In the genomic region with DNA sequence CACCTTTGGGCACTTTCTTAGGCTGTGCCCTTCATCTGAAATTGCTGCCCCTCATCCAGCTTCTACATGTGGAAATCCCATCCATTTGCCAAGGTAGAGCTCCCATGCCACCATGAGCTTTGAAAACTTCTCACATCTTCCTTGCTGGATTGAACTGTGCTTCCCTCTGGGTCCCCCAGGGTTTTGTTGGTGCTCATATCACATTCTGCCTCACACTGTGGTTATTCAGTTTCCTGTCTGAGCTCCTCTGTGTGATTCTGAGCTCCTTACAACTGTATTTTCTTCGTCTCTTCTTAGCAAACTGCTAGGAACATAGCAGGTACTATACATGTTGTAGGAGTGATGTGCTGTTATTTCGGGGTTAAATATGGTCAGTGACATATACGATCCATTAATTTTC, we compare ENCODE assay signal across 26 cellular contexts.
DNase-seq lines count a peak whose midpoint lies in the region; ATAC-seq, FAIRE-seq and TF ChIP-seq lines count a peak whose summit lies in the region.
"Had no signal": no experiment of that assay in that cellular context is flagged by ENCODE, and none has a peak within 500 bp of the region (broad histone marks: within the 10 kb centered on the region; RNA-seq: fewer than 3 reads in every experiment).

No MANE protein-coding gene starts in this region.

- RAD21 ChIA-PET in GM12878 (lab: Charles Lee; ENCODE audit: unreplicated experiment) = no interaction called here

- WGBS in GM12878 (ENCODE audit: insufficient coverage, insufficient replicate concordance, low lambda C conversion rate, missing lambda C conversion rate) = 33% methylated on average over 3 of the region's 3 CpGs
- 60% methylated on average over 3 of the region's 3 CpGs for WGBS in right lobe of liver (ENCODE audit: insufficient coverage, low coverage, low lambda C conversion rate, missing lambda C conversion rate)

- H4K20me1 ChIP-seq in GM12878 (ENCODE audit: control insufficient read depth, insufficient read depth) = no peaks in the 10 kb centered on the region

- H3K79me2 ChIP-seq in GM12878 (ENCODE audit: control insufficient read depth, insufficient read depth, low read length) = no peaks in the 10 kb centered on the region

- no peak overlapping the region for H3K27ac Mint-ChIP-seq in stimulated activated effector memory CD8-positive, alpha-beta T cell treated with anti-CD3 and anti-CD28 coated beads, Interleukin-12 subunit alpha, Interleukin-12 subunit beta, amount 100 ng/mL, for 72 hours
- H3K27ac Mint-ChIP-seq: activated T-cell treated with anti-CD3 and anti-CD28 coated beads, Interleukin-2, amount 50 U/mL, for 24 hours; GM23338; natural killer cell treated with Interleukin-12 subunit alpha and Interleukin-12 subunit beta and Interleukin-15 and Interleukin-18, amount 100 ng/mL, for 72 hours; T-helper 17 cell had no signal

- peak; percentile 13 for TF ChIP-seq CTCF in cardiac muscle cell (IDR thresholded peaks at IDR 0.05; ENCODE audit: low read depth, low read length)
- no peak for TF ChIP-seq CTCF in left ventricle myocardium inferior (IDR thresholded peaks at IDR 0.05; ENCODE audit: borderline replicate concordance)
- no peak for TF ChIP-seq CTCF in GM12878 (IDR thresholded peaks at IDR 0.05 in 2 of 3, conservative IDR thresholded peaks at IDR 0.05 in 1 of 3; ENCODE audit: control insufficient read depth in 2 of 3, extremely low read depth in 1 of 3, insufficient read depth in 1 of 3, low read depth in 3 of 3, low read length in 3 of 3)
- TF ChIP-seq CTCF in right lobe of liver (IDR thresholded peaks at IDR 0.05) = no peak

- TF ChIP-seq EP300 in GM12878 (IDR thresholded peaks at IDR 0.05; ENCODE audit: borderline replicate concordance in 1 of 2, control insufficient read depth in 1 of 2, low read depth in 2 of 2, low read length in 2 of 2) = no peak

- H3K36me3 ChIP-seq in cardiac muscle cell = no peaks in the 10 kb centered on the region
- no peaks in the 10 kb centered on the region for H3K36me3 ChIP-seq in left ventricle myocardium inferior
- no peaks in the 10 kb centered on the region for H3K36me3 ChIP-seq in GM12878 (ENCODE audit: control insufficient read depth in 2 of 2, insufficient read depth in 2 of 2, low read length in 1 of 2)
- no peaks in the 10 kb centered on the region for H3K36me3 ChIP-seq in right lobe of liver
- H3K36me3 ChIP-seq: lower lobe of right lung, tibial nerve had no signal

- no peak for TF ChIP-seq POLR2A in GM12878 (IDR thresholded peaks at IDR 0.05; ENCODE audit: low read depth, low read length)
- TF ChIP-seq POLR2A in right lobe of liver (IDR thresholded peaks at IDR 0.05) = no peak

- H3K4me1 ChIP-seq in cardiac muscle cell (ENCODE audit: low read depth) = no peaks in the 10 kb centered on the region
- peaks cover 5% of the 10 kb centered on the region for H3K4me1 ChIP-seq in left ventricle myocardium inferior
- H3K4me1 ChIP-seq in GM12878 (ENCODE audit: control insufficient read depth, insufficient read depth, low read length) = no peaks in the 10 kb centered on the region; the same call in 1 of the 2 replicates
- no peaks in the 10 kb centered on the region for H3K4me1 ChIP-seq in right lobe of liver
- H3K4me1 ChIP-seq: A549, body of pancreas, lower lobe of right lung had no signal

- SMC1A ChIA-PET in GM12878 (lab: Charles Lee; ENCODE audit: uncharacterized antibody, unreplicated experiment) = interaction anchor here (2.0 kb wide), 1 partner anchor 9 kb away, joined by 7 read pairs; no protein-coding TSS in a partner anchor

- DNase-seq in cardiac muscle cell (ENCODE audit: low read depth in 1 of 2, low spot score in 1 of 2) (peak in 1 of 2 donors; percentile 62), left ventricle myocardium inferior (no peak), GM12878 (ENCODE audit: low read depth, low spot score) (no peak), H4 (ENCODE audit: low spot score) (no peak), right lobe of liver (no peak)
- DNase-seq in Jurkat, Clone E6-1 (ENCODE audit: low read depth, low spot score) = peak; percentile 60
- DNase-seq in stimulated activated effector memory CD8-positive, alpha-beta T cell treated with anti-CD3 and anti-CD28 coated beads, Interleukin-12 subunit alpha, Interleukin-12 subunit beta, amount 100 ng/mL, for 72 hours (ENCODE audit: low spot score in 2 of 2) = no peak
- DNase-seq: activated CD4-positive, alpha-beta T cell treated with anti-CD3 and anti-CD28 coated beads for 1 hour; activated CD8-positive, alpha-beta memory T cell treated with anti-CD3 and anti-CD28 coated beads for 24 hours; activated gamma-delta T cell; activated T-cell treated with anti-CD3 and anti-CD28 coated beads, Interleukin-2, amount 50 U/mL, for 24 hours; AML-193; effector CD4-positive, alpha-beta T cell; lower lobe of right lung; NCI-H1436; NCI-H748 treated with DMSO at 0.1 percent for 48 hours; retina; small intestine; T-helper 17 cell had no signal

- peak overlapping the region; percentile 10; the same call in 1 of the 2 replicates for H2AFZ ChIP-seq in GM12878 (ENCODE audit: control insufficient read depth, low read depth, low read length)
- H2AFZ ChIP-seq: GM23338 had no signal

- no peaks in the 10 kb centered on the region for H3K9me3 Mint-ChIP-seq in stimulated activated effector memory CD8-positive, alpha-beta T cell treated with anti-CD3 and anti-CD28 coated beads, Interleukin-12 subunit alpha, Interleukin-12 subunit beta, amount 100 ng/mL, for 72 hours
- H3K9me3 Mint-ChIP-seq: activated T-cell treated with anti-CD3 and anti-CD28 coated beads, Interleukin-2, amount 50 U/mL, for 24 hours; natural killer cell treated with Interleukin-12 subunit alpha and Interleukin-12 subunit beta and Interleukin-15 and Interleukin-18, amount 100 ng/mL, for 72 hours had no signal

- TF ChIP-seq RAD21 in GM12878 (IDR thresholded peaks at IDR 0.05; ENCODE audit: insufficient read depth, low read depth, low read length) = no peak

- no peaks in the 10 kb centered on the region for H3K36me3 Mint-ChIP-seq in stimulated activated effector memory CD8-positive, alpha-beta T cell treated with anti-CD3 and anti-CD28 coated beads, Interleukin-12 subunit alpha, Interleukin-12 subunit beta, amount 100 ng/mL, for 72 hours
- H3K36me3 Mint-ChIP-seq: natural killer cell treated with Interleukin-12 subunit alpha and Interleukin-12 subunit beta and Interleukin-15 and Interleukin-18, amount 100 ng/mL, for 72 hours had no signal

- no TSS peak for BruUV-seq in GM12878 (replicated peaks; lab: Mats Ljungman, UMichigan)

- no peak overlapping the region for H3K4me3 Mint-ChIP-seq in stimulated activated effector memory CD8-positive, alpha-beta T cell treated with anti-CD3 and anti-CD28 coated beads, Interleukin-12 subunit alpha, Interleukin-12 subunit beta, amount 100 ng/mL, for 72 hours
- H3K4me3 Mint-ChIP-seq: activated T-cell treated with anti-CD3 and anti-CD28 coated beads, Interleukin-2, amount 50 U/mL, for 24 hours; GM23338; natural killer cell treated with Interleukin-12 subunit alpha and Interleukin-12 subunit beta and Interleukin-15 and Interleukin-18, amount 100 ng/mL, for 72 hours; T-helper 17 cell had no signal

- CTCF ChIA-PET in GM12878 (lab: Yijun Ruan, JAX) = interaction anchor here (0.7 kb wide), 1 partner anchor 73 kb away, joined by 3 read pairs; no protein-coding TSS in a partner anchor

- H3K27me3 ChIP-seq in cardiac muscle cell = no peaks in the 10 kb centered on the region
- H3K27me3 ChIP-seq in left ventricle myocardium inferior (ENCODE audit: low read depth) = no peaks in the 10 kb centered on the region
- H3K27me3 ChIP-seq in GM12878 (replicated peaks in 1 of 2; ENCODE audit: control insufficient read depth in 2 of 2, insufficient read depth in 2 of 2, low read length in 1 of 2) = no peaks in the 10 kb centered on the region
- no peaks in the 10 kb centered on the region for H3K27me3 ChIP-seq in right lobe of liver
- H3K27me3 ChIP-seq: body of pancreas, tibial nerve had no signal

- no peak overlapping the region for H3K27ac ChIP-seq in cardiac muscle cell
- no peak overlapping the region for H3K27ac ChIP-seq in left ventricle myocardium inferior (replicated peaks)
- no peak overlapping the region for H3K27ac ChIP-seq in GM12878 (ENCODE audit: control insufficient read depth, insufficient read depth)
- H3K27ac ChIP-seq in right lobe of liver = no peak overlapping the region
- H3K27ac ChIP-seq: A549, body of pancreas, lower lobe of right lung, SK-N-MC had no signal

- intact Hi-C loops in left ventricle myocardium inferior (cut with micrococcal nuclease) = no loop called here
- intact Hi-C loops in GM12878 (cut with micrococcal nuclease; ENCODE audit: unreplicated experiment) = no loop called here
- intact Hi-C loops in right lobe of liver (cut with DNase I) = no loop called here

- peaks cover 20% of the 10 kb centered on the region for H3K4me1 Mint-ChIP-seq in stimulated activated effector memory CD8-positive, alpha-beta T cell treated with anti-CD3 and anti-CD28 coated beads, Interleukin-12 subunit alpha, Interleukin-12 subunit beta, amount 100 ng/mL, for 72 hours
- H3K4me1 Mint-ChIP-seq: GM23338, T-helper 17 cell had no signal

- ATAC-seq in GM12878 (peak; percentile 73), right lobe of liver (no peak), HG02571 (IDR thresholded peaks at IDR 0.05; ENCODE audit: unreplicated experiment) (no peak)
- peak; percentile 53 for ATAC-seq in stimulated activated effector memory CD8-positive, alpha-beta T cell treated with anti-CD3 and anti-CD28 coated beads, Interleukin-12 subunit alpha, Interleukin-12 subunit beta, amount 100 ng/mL, for 72 hours
- ATAC-seq: A549, body of pancreas, GM23338, T-helper 17 cell had no signal

- H3K4me3 ChIP-seq in cardiac muscle cell = no peak overlapping the region
- H3K4me3 ChIP-seq in left ventricle myocardium inferior = no peak overlapping the region
- H3K4me3 ChIP-seq in Jurkat, Clone E6-1 (ENCODE audit: low read length) = no peak overlapping the region
- no peak overlapping the region for H3K4me3 ChIP-seq in GM12878
- H3K4me3 ChIP-seq in right lobe of liver = no peak overlapping the region
- H3K4me3 ChIP-seq: A549, body of pancreas, GM23338, lower lobe of right lung, SK-N-MC, tibial nerve had no signal

- no peaks in the 10 kb centered on the region for H3K9me3 ChIP-seq in cardiac muscle cell (ENCODE audit: low read depth)
- H3K9me3 ChIP-seq in left ventricle myocardium inferior (replicated peaks) = peaks cover 11% of the 10 kb centered on the region
- no peaks in the 10 kb centered on the region; the same call in 1 of the 3 replicates for H3K9me3 ChIP-seq in GM12878 (replicated peaks; ENCODE audit: control insufficient read depth, insufficient read depth, low read length)
- H3K9me3 ChIP-seq in right lobe of liver = no peaks in the 10 kb centered on the region
- H3K9me3 ChIP-seq: body of pancreas, lower lobe of right lung had no signal

- POLR2A ChIA-PET in GM12878 (lab: Charles Lee) = interaction anchor here (0.5 kb wide), 1 partner anchor 22 kb away, joined by 4 read pairs; no protein-coding TSS in a partner anchor

- H3K9ac ChIP-seq in GM12878 (ENCODE audit: control insufficient read depth, insufficient read depth, low read length) = no peak overlapping the region

- H3K4me2 ChIP-seq in GM12878 (ENCODE audit: control insufficient read depth, insufficient read depth) = no peak overlapping the region
- H3K4me2 ChIP-seq: A549, GM23338 had no signal

- no peak for FAIRE-seq in GM12878 (lab: Jason Lieb, UNC)
- FAIRE-seq: A549, small intestine had no signal

- in situ Hi-C loops in GM12878 (cut with MboI) = no loop called here

TF ChIP-seq in GM12878, 131 proteins besides CTCF, POLR2A, EP300 and RAD21 (continues in another document):
- peak; percentile 24; the same call in 1 of the 2 replicates for TF ChIP-seq RUNX3 (IDR thresholded peaks at IDR 0.05; ENCODE audit: low read length)

Comparison
In these comparisons a context has a peak if more than half of its experiments do, and no peak if none do; other contexts are left out.
1. ATAC-seq: peak in GM12878 (single experiment) and stimulated activated effector memory CD8-positive, alpha-beta T cell treated with anti-CD3 and anti-CD28 coated beads, Interleukin-12 subunit alpha, Interleukin-12 subunit beta, amount 100 ng/mL, for 72 hours (single experiment); none in right lobe of liver (0 of 4) and HG02571 (single experiment).